1 cellular context compared by ENCODE assay signal in genomic region chr6:104705095-104705707, GRCh38.
A peak's percentile ranks its signal among the peaks of the same experiment; 100 is the strongest.
TF ChIP-seq lines count a peak whose summit lies in the region.

No MANE protein-coding gene starts in this region.

TF ChIP-seq in K562, 482 proteins besides CTCF, POLR2A, EP300 and RAD21 (continued from another document):
- TF ChIP-seq ZNF655 (CRISPR knock-in tag; IDR thresholded peaks at IDR 0.05) (no peak), E2F4 (CRISPR knock-in tag; IDR thresholded peaks at IDR 0.05; ENCODE audit: low read depth) (no peak), SNIP1 (IDR thresholded peaks at IDR 0.05; ENCODE audit: low read depth) (no peak), SIRT6 (IDR thresholded peaks at IDR 0.05; ENCODE audit: low read depth, low read length) (no peak), ZNF175 (CRISPR knock-in tag; IDR thresholded peaks at IDR 0.05; ENCODE audit: low read depth) (peak; percentile 80), ZNF239 (CRISPR knock-in tag; IDR thresholded peaks at IDR 0.05) (0 out of 2 replicates have a peak, but pooled peaks have one; percentile 11), GTF2B (IDR thresholded peaks at IDR 0.05; ENCODE audit: extremely low read depth, insufficient read length) (no peak), DACH1 (IDR thresholded peaks at IDR 0.05; ENCODE audit: partially characterized antibody) (no peak), PCBP1 (IDR thresholded peaks at IDR 0.05; ENCODE audit: low read depth, low read length, poor library complexity, severe bottlenecking) (no peak), JUND (IDR thresholded peaks at IDR 0.05; ENCODE audit: borderline replicate concordance, low read depth, low read length) (peak; percentile 68; the same call in 1 of the 2 replicates), JUND (tag; IDR thresholded peaks at IDR 0.05; ENCODE audit: borderline replicate concordance, low read depth, low read length) (peak; percentile 62; the same call in 1 of the 3 replicates), GATA2 (CRISPR knock-in tag; IDR thresholded peaks at IDR 0.05) (no peak), CTBP1 (IDR thresholded peaks at IDR 0.05; ENCODE audit: borderline replicate concordance) (peak; percentile 50; the same call in 1 of the 2 replicates), ZBTB1 (CRISPR knock-in tag; IDR thresholded peaks at IDR 0.05; ENCODE audit: borderline replicate concordance, low read depth) (no peak), CXXC5 (CRISPR knock-in tag; IDR thresholded peaks at IDR 0.05) (peak; percentile 50), TEAD4 (IDR thresholded peaks at IDR 0.05; ENCODE audit: low read length) (peak; percentile 60; the same call in 1 of the 2 replicates), TEAD4 (CRISPR knock-in tag; IDR thresholded peaks at IDR 0.05; ENCODE audit: borderline replicate concordance) (no peak), SMAD3 (CRISPR knock-in tag; conservative IDR thresholded peaks at IDR 0.05) (peak; percentile 15; the same call in 1 of the 2 replicates), ZNF41 (CRISPR knock-in tag; conservative IDR thresholded peaks at IDR 0.05) (no peak), NKRF (IDR thresholded peaks at IDR 0.05; ENCODE audit: borderline replicate concordance) (no peak), ARID1B (IDR thresholded peaks at IDR 0.05) (peak; percentile 63; the same call in 1 of the 2 replicates), ZNF584 (CRISPR knock-in tag; IDR thresholded peaks at IDR 0.05; ENCODE audit: low read depth) (peak; percentile 64; the same call in 1 of the 2 replicates), NR0B1 (IDR thresholded peaks at IDR 0.05; ENCODE audit: partially characterized antibody) (no peak), KLF6 (CRISPR knock-in tag; IDR thresholded peaks at IDR 0.05; ENCODE audit: borderline replicate concordance) (0 out of 2 replicates have a peak, but pooled peaks have one; percentile 37), SOX6 (IDR thresholded peaks at IDR 0.05) (peak; percentile 69; the same call in 1 of the 2 replicates), NCOA2 (IDR thresholded peaks at IDR 0.05; ENCODE audit: partially characterized antibody in 2 of 2) (no peak), DPF2 (IDR thresholded peaks at IDR 0.05) (peak; percentile 62), SPI1 (IDR thresholded peaks at IDR 0.05; ENCODE audit: borderline replicate concordance, low read depth, low read length) (peak; percentile 90), BACH1 (tag; IDR thresholded peaks at IDR 0.05) (peak; percentile 63; the same call in 1 of the 2 replicates), GABPA (tag; conservative IDR thresholded peaks at IDR 0.05; ENCODE audit: low read depth) (peak; percentile 74), ZBTB8A (IDR thresholded peaks at IDR 0.05; ENCODE audit: partially characterized antibody) (no peak), EWSR1 (IDR thresholded peaks at IDR 0.05; ENCODE audit: borderline replicate concordance, low read depth, partially characterized antibody) (no peak), PHB2 (IDR thresholded peaks at IDR 0.05; ENCODE audit: low read depth) (no peak), ZNF644 (tag; IDR thresholded peaks at IDR 0.05; ENCODE audit: low read depth) (no peak; the same call in 1 of the 2 replicates), L3MBTL2 (IDR thresholded peaks at IDR 0.05) (0 out of 2 replicates have a peak, but pooled peaks have one; percentile 19), ETV6 (IDR thresholded peaks at IDR 0.05; ENCODE audit: borderline replicate concordance in 1 of 2, low read depth in 2 of 2, low read length in 1 of 2) (peak; percentile 34 to 86; a peak in 3 of 4 replicates), ETV6 (CRISPR knock-in tag; IDR thresholded peaks at IDR 0.05; ENCODE audit: borderline replicate concordance) (no peak), MXI1 (IDR thresholded peaks at IDR 0.05; ENCODE audit: low read depth, low read length) (no peak), FOSL1 (tag; conservative IDR thresholded peaks at IDR 0.05) (peak; percentile 65), SMARCA4 (IDR thresholded peaks at IDR 0.05) (peak; percentile 27; the same call in 1 of the 2 replicates), ESRRA (IDR thresholded peaks at IDR 0.05; ENCODE audit: borderline replicate concordance, low read depth) (peak; percentile 78; the same call in 1 of the 2 replicates), ZNF589 (CRISPR knock-in tag; IDR thresholded peaks at IDR 0.05; ENCODE audit: low read depth) (0 out of 2 replicates have a peak, but pooled peaks have one; percentile 61)
